15 cellular contexts compared by ENCODE assay signal in genomic region chr1:97277891-97278662, GRCh38.
A peak's percentile ranks its signal among the peaks of the same experiment; 100 is the strongest.
DNase-seq lines count a peak whose midpoint lies in the region; ATAC-seq, FAIRE-seq and TF ChIP-seq lines count a peak whose summit lies in the region.
"Had no signal": no experiment of that assay in that cellular context is flagged by ENCODE, and none has a peak within 500 bp of the region (broad histone marks: within the 10 kb centered on the region; RNA-seq: fewer than 3 reads in every experiment).

No MANE protein-coding gene starts in this region.

- ATAC-seq in activated T-cell treated with anti-CD3 and anti-CD28 coated beads, Interleukin-2, amount 50 U/mL, for 72 hours (replicated peaks in 1 of 2): peak; percentile 84
- ATAC-seq in activated T-helper 17 cell treated with anti-CD3 and anti-CD28 coated beads, Interleukin-2, amount 50 U/mL, for 72 hours (replicated peaks): peak; percentile 82
- ATAC-seq in HG02981 (IDR thresholded peaks at IDR 0.05; ENCODE audit: unreplicated experiment): no peak
- ATAC-seq: heart left ventricle, Right ventricle myocardium inferior had no signal

- peaks cover 5 to 8% of the 10 kb centered on the region in 2 donors for H3K9me3 Mint-ChIP-seq in activated T-cell treated with anti-CD3 and anti-CD28 coated beads, Interleukin-2, amount 50 U/mL, for 72 hours
- H3K9me3 Mint-ChIP-seq in activated T-helper 17 cell treated with anti-CD3 and anti-CD28 coated beads, Interleukin-2, amount 50 U/mL, for 72 hours: peaks cover 7% of the 10 kb centered on the region

- no peak for TF ChIP-seq CTCF in GM10266 (IDR thresholded peaks at IDR 0.05; ENCODE audit: control insufficient read depth, insufficient read depth, low read depth, missing control alignments)

- FAIRE-seq in urothelium cell line (lab: Jason Lieb, UNC): no peak

- H3K27ac ChIP-seq in caudate nucleus (ENCODE audit: low read depth, low read length): no peak overlapping the region
- H3K27ac ChIP-seq: vagina had no signal

- H3K27ac Mint-ChIP-seq in activated T-cell treated with anti-CD3 and anti-CD28 coated beads, Interleukin-2, amount 50 U/mL, for 72 hours: peak overlapping the region; percentile 88
- H3K27ac Mint-ChIP-seq in activated T-helper 17 cell treated with anti-CD3 and anti-CD28 coated beads, Interleukin-2, amount 50 U/mL, for 72 hours: peak overlapping the region; percentile 23
- H3K27ac Mint-ChIP-seq: activated CD4-positive, alpha-beta T cell treated with anti-CD3 and anti-CD28 coated beads, Interleukin-2, amount 10 ng/mL, durations not matched to agents 7 days and 5 days had no signal

- peaks cover 13% of the 10 kb centered on the region for H3K4me1 Mint-ChIP-seq in activated T-cell treated with anti-CD3 and anti-CD28 coated beads, Interleukin-2, amount 50 U/mL, for 72 hours (ENCODE audit: low read depth)
- peaks cover 7% of the 10 kb centered on the region for H3K4me1 Mint-ChIP-seq in activated T-helper 17 cell treated with anti-CD3 and anti-CD28 coated beads, Interleukin-2, amount 50 U/mL, for 72 hours
- H3K4me1 Mint-ChIP-seq: neural crest cell had no signal

- DNase-seq in activated T-cell treated with anti-CD3 and anti-CD28 coated beads, Interleukin-2, amount 50 U/mL, for 72 hours: no peak
- DNase-seq in activated T-cell treated with anti-CD3 and anti-CD28 coated beads, Interleukin-2, amount 50 U/mL, for 1 hour: no peak
- DNase-seq in hepatic stellate cell (ENCODE audit: low spot score) (peak; percentile 4), urothelium cell line (ENCODE audit: low spot score) (peak; percentile 16), caudate nucleus (lab: John Stamatoyannopoulos, UW) (no peak), GM10266 (ENCODE audit: extremely low spot score) (no peak)
- DNase-seq: activated CD4-positive, alpha-beta T cell treated with anti-CD3 and anti-CD28 coated beads, Interleukin-2, amount 10 ng/mL, durations not matched to agents 7 days and 5 days; C1 segment of cervical spinal cord; heart left ventricle; NCI-H1417 had no signal

- H3K36me3 Mint-ChIP-seq in activated T-cell treated with anti-CD3 and anti-CD28 coated beads, Interleukin-2, amount 50 U/mL, for 72 hours (ENCODE audit: insufficient read depth in 2 of 2): peaks cover 6 to 14% of the 10 kb centered on the region in 2 donors
- peaks cover 32% of the 10 kb centered on the region for H3K36me3 Mint-ChIP-seq in activated T-helper 17 cell treated with anti-CD3 and anti-CD28 coated beads, Interleukin-2, amount 50 U/mL, for 72 hours (ENCODE audit: low read depth)

- peak overlapping the region in 1 of 2 donors; percentile 8 for H3K4me3 Mint-ChIP-seq in activated T-cell treated with anti-CD3 and anti-CD28 coated beads, Interleukin-2, amount 50 U/mL, for 72 hours
- H3K4me3 Mint-ChIP-seq in activated T-helper 17 cell treated with anti-CD3 and anti-CD28 coated beads, Interleukin-2, amount 50 U/mL, for 72 hours: no peak overlapping the region
- H3K4me3 Mint-ChIP-seq: activated CD4-positive, alpha-beta T cell treated with anti-CD3 and anti-CD28 coated beads, Interleukin-2, amount 10 ng/mL, durations not matched to agents 7 days and 5 days; neural crest cell had no signal

- H3K27me3 Mint-ChIP-seq in activated T-cell treated with anti-CD3 and anti-CD28 coated beads, Interleukin-2, amount 50 U/mL, for 72 hours (ENCODE audit: low read depth): no peaks in the 10 kb centered on the region
- no peaks in the 10 kb centered on the region for H3K27me3 Mint-ChIP-seq in activated T-helper 17 cell treated with anti-CD3 and anti-CD28 coated beads, Interleukin-2, amount 50 U/mL, for 72 hours
- H3K27me3 Mint-ChIP-seq: activated CD4-positive, alpha-beta T cell treated with anti-CD3 and anti-CD28 coated beads, Interleukin-2, amount 10 ng/mL, durations not matched to agents 7 days and 5 days had no signal

Comparison
In these comparisons a context has a peak if more than half of its experiments do, and no peak if none do; other contexts are left out.
1. DNase-seq: peak in hepatic stellate cell (single experiment) and urothelium cell line (single experiment); none in activated T-cell treated with anti-CD3 and anti-CD28 coated beads, Interleukin-2, amount 50 U/mL, for 72 hours (0 of 2), activated T-cell treated with anti-CD3 and anti-CD28 coated beads, Interleukin-2, amount 50 U/mL, for 1 hour (single experiment), caudate nucleus (0 of 61) and GM10266 (single experiment).